ENCODE assay signal across 8 cellular contexts in genomic region chr4:164731827-164732474, GRCh38. TPM values are rescaled to one million over a fixed set of nuclear protein-coding genes. Genes with fewer than 3 reads are reported as not detected.
A peak's percentile ranks its signal among the peaks of the same experiment; 100 is the strongest.
DNase-seq lines count a peak whose midpoint lies in the region; ATAC-seq and TF ChIP-seq lines count a peak whose summit lies in the region.

No MANE protein-coding gene starts in this region.

- H3K4me1 ChIP-seq in ascending aorta (no peaks in the 10 kb centered on the region), hepatocyte (ENCODE audit: insufficient read depth) (no peaks in the 10 kb centered on the region), smooth muscle cell (ENCODE audit: low read depth) (no peaks in the 10 kb centered on the region)

- H2AFZ ChIP-seq in hepatocyte, result no peak overlapping the region
- H2AFZ ChIP-seq in smooth muscle cell (ENCODE audit: low read depth), result no peak overlapping the region

- DNase-seq in DMS53 (lab: John Stamatoyannopoulos, UW), result peak; percentile 49
- DNase-seq in ascending aorta (ENCODE audit: low spot score in 2 of 2), result no peak
- DNase-seq in hepatocyte (ENCODE audit: low spot score), result peak; percentile 67
- DNase-seq in smooth muscle cell (lab: John Stamatoyannopoulos, UW; ENCODE audit: unreplicated experiment), result peak; percentile 0

- H3K27ac ChIP-seq in ascending aorta, result no peak overlapping the region
- no peak overlapping the region for H3K27ac ChIP-seq in hepatocyte
- H3K27ac ChIP-seq in smooth muscle cell (ENCODE audit: low read depth), result no peak overlapping the region

- no peaks in the 10 kb centered on the region for H4K20me1 ChIP-seq in hepatocyte (ENCODE audit: insufficient read depth, poor library complexity, severe bottlenecking)
- no peaks in the 10 kb centered on the region for H4K20me1 ChIP-seq in smooth muscle cell (ENCODE audit: low read depth)

- H3K27me3 ChIP-seq in ascending aorta, result no peaks in the 10 kb centered on the region
- no peaks in the 10 kb centered on the region for H3K27me3 ChIP-seq in hepatocyte
- no peaks in the 10 kb centered on the region for H3K27me3 ChIP-seq in smooth muscle cell (ENCODE audit: low read depth)

- ATAC-seq in GM19395 (IDR thresholded peaks at IDR 0.05; ENCODE audit: unreplicated experiment) (peak; percentile 59), HG03521 (IDR thresholded peaks at IDR 0.05; ENCODE audit: unreplicated experiment) (peak; percentile 61), SK-N-SH treated with all-trans-retinoic acid at 6 μM for 48 hours (peak; percentile 77), esophagus mucosa (no peak)

- WGBS in hepatocyte (ENCODE audit: low lambda C conversion rate, missing lambda C conversion rate), result 38% methylated on average over 5 of the region's 5 CpGs
- WGBS in smooth muscle cell (ENCODE audit: low lambda C conversion rate), result 38% methylated on average over 5 of the region's 5 CpGs

- no peak overlapping the region for H3K4me2 ChIP-seq in hepatocyte
- H3K4me2 ChIP-seq in smooth muscle cell, result no peak overlapping the region

- H3K4me3 ChIP-seq in ascending aorta, result no peak overlapping the region
- H3K4me3 ChIP-seq in hepatocyte, result no peak overlapping the region
- no peak overlapping the region for H3K4me3 ChIP-seq in smooth muscle cell

- no peaks in the 10 kb centered on the region for H3K9me2 ChIP-seq in hepatocyte (replicated peaks; ENCODE audit: insufficient read depth)

- intact Hi-C loops in ascending aorta (cut with DNase I), result loop anchor here (5.0 kb wide), 1 partner anchor 1175 kb away; no protein-coding TSS in a partner anchor

- H3K9ac ChIP-seq in smooth muscle cell (ENCODE audit: low read depth), result no peak overlapping the region

- H3K9me3 ChIP-seq in ascending aorta (no peaks in the 10 kb centered on the region), hepatocyte (ENCODE audit: low read depth) (no peaks in the 10 kb centered on the region), smooth muscle cell (replicated peaks; ENCODE audit: low read depth) (no peaks in the 10 kb centered on the region)

- no peaks in the 10 kb centered on the region for H3F3A ChIP-seq in smooth muscle cell (ENCODE audit: low read depth)

- peak; percentile 21 to 70 (median 60) for TF ChIP-seq CTCF in ascending aorta (IDR thresholded peaks at IDR 0.05)
- TF ChIP-seq CTCF in hepatocyte (IDR thresholded peaks at IDR 0.05; ENCODE audit: poor library complexity), result peak; percentile 95
- TF ChIP-seq CTCF in smooth muscle cell (IDR thresholded peaks at IDR 0.05; ENCODE audit: borderline replicate concordance, insufficient read depth, poor library complexity, severe bottlenecking), result peak; percentile 93

- H3K79me2 ChIP-seq in hepatocyte, result no peaks in the 10 kb centered on the region
- no peaks in the 10 kb centered on the region for H3K79me2 ChIP-seq in smooth muscle cell (ENCODE audit: low read depth)

- H3K36me3 ChIP-seq in ascending aorta (no peaks in the 10 kb centered on the region), hepatocyte (replicated peaks; ENCODE audit: insufficient read depth, low read depth) (no peaks in the 10 kb centered on the region), smooth muscle cell (ENCODE audit: low read depth) (no peaks in the 10 kb centered on the region)

TF ChIP-seq in SK-N-SH treated with all-trans-retinoic acid at 6 μM for 48 hours, 23 proteins besides CTCF, POLR2A, EP300 and RAD21:
- no peak for TF ChIP-seq PPARA (CRISPR knock-in tag; IDR thresholded peaks at IDR 0.05; ENCODE audit: borderline replicate concordance)
- TF ChIP-seq GLIS3 (CRISPR knock-in tag; IDR thresholded peaks at IDR 0.05), result no peak
- TF ChIP-seq ZNF565 (CRISPR knock-in tag; conservative IDR thresholded peaks at IDR 0.05; ENCODE audit: low read depth), result no peak
- no peak for TF ChIP-seq BACH2 (CRISPR knock-in tag; IDR thresholded peaks at IDR 0.05; ENCODE audit: borderline replicate concordance)
- no peak for TF ChIP-seq CSRNP3 (CRISPR knock-in tag; IDR thresholded peaks at IDR 0.05)
- TF ChIP-seq ZNF8 (CRISPR knock-in tag; IDR thresholded peaks at IDR 0.05), result no peak
- TF ChIP-seq TSHZ2 (CRISPR knock-in tag; IDR thresholded peaks at IDR 0.05), result no peak
- no peak for TF ChIP-seq TCF4 (CRISPR knock-in tag; IDR thresholded peaks at IDR 0.05; ENCODE audit: borderline replicate concordance)
- no peak for TF ChIP-seq ZFP3 (CRISPR knock-in tag; IDR thresholded peaks at IDR 0.05)

RNA-seq across cellular contexts. Expression of gene SMIM31, which starts 22.0 kb away (rescaled TPM):
- total RNA-seq in ascending aorta, result not detected
- 0.43 and 0.44 TPM in 2 replicates for total RNA-seq in hepatocyte
- 0.23 and 0.51 TPM in 2 replicates for polyA plus RNA-seq in hepatocyte
- total RNA-seq in smooth muscle cell, result not detected in 2 replicates
- polyA plus RNA-seq in smooth muscle cell, result not detected in 2 replicates
- total RNA-seq in esophagus mucosa, result not detected

Comparison
In these comparisons a context has a peak if more than half of its experiments do, and no peak if none do; other contexts are left out.
1. DNase-seq: peak in DMS53 (single experiment), hepatocyte (single experiment) and smooth muscle cell (single experiment); none in ascending aorta (0 of 2).
2. Peak in every context shown above with its lines, with median percentiles within 50 percentile points of each other: CTCF ChIP-seq.